ENCODE assay signal across 8 cellular contexts in the genomic region with DNA sequence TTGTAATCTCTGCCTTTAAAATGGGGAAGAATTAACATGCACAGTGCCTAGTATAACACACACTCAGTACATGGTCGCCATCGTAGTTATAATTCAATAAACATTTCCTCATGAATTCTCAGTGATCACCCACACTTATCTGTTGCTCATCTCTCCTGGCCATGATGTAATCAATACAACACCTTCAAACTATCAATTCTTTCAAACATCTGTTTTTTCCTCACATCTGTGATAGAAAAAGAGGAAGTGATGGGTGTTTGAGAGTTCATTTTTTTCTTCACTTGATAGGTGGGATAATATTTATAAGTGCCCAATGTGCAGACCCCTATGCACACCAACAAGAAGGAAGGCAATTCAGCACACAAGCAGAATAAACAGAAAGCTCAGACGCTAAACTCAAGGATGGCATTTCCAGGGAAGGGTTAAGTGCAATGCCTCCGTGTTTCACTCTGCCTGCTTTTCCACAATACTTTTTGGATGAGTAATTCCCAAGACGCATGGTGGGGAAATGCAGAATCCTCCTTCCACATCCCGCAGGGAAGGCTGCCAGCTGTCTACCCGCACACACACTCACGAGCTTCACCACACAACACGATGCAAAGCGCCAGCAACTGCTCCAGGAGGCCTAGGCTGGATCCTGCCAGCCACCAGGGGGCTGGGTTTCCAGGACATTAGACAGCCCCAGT.
A peak's percentile ranks its signal among the peaks of the same experiment; 100 is the strongest.
DNase-seq lines count a peak whose midpoint lies in the region; ATAC-seq, FAIRE-seq and TF ChIP-seq lines count a peak whose summit lies in the region.

No MANE protein-coding gene starts in this region.

- TF ChIP-seq CTCF in GM23338 (conservative IDR thresholded peaks at IDR 0.05; ENCODE audit: low read depth in 2 of 2) = peak; percentile 45 to 50
- no peak; the same call in 1 of the 2 replicates for TF ChIP-seq CTCF in RWPE1 (conservative IDR thresholded peaks at IDR 0.05; ENCODE audit: low read depth)
- peak; percentile 79 for TF ChIP-seq CTCF in fibroblast of mammary gland (conservative IDR thresholded peaks at IDR 0.05; ENCODE audit: control insufficient read depth, insufficient read depth, low read depth, low read length)
- TF ChIP-seq CTCF in pancreas (IDR thresholded peaks at IDR 0.05) = no peak

- CTCF ChIA-PET in RWPE1 (lab: Yijun Ruan, JAX) = interaction anchor here (0.6 to 0.7 kb wide), 3 partner anchors 31 to 158 kb away, joined by 3 to 6 read pairs (median 3); no protein-coding TSS in a partner anchor

- DNase-seq in GM23338 (ENCODE audit: low spot score) (peak; percentile 59), RWPE1 (ENCODE audit: low spot score) (peak; percentile 82), fibroblast of mammary gland (ENCODE audit: low read depth) (peak; percentile 100), pancreas (peak in 1 of 6 donors; percentile 18), NK-92 (lab: John Stamatoyannopoulos, UW; ENCODE audit: unreplicated experiment) (no peak)
- DNase-seq in stimulated activated naive CD4-positive, alpha-beta T cell treated with Interleukin-2 at 50 U/mL for 16 hours (lab: John Stamatoyannopoulos, UW) = no peak

- no peaks in the 10 kb centered on the region for H3K79me2 ChIP-seq in GM23338 (replicated peaks; ENCODE audit: insufficient read depth)

- intact Hi-C loops in pancreas (cut with DNase I) = loop anchor here in 2 of 3 donors (10.0 kb wide), 2 partner anchors 76 to 166 kb away; no protein-coding TSS in a partner anchor

- H3K27ac ChIP-seq in GM23338 (ENCODE audit: low read depth) = no peak overlapping the region
- H3K27ac ChIP-seq in RWPE1 = peak overlapping the region; percentile 66
- H3K27ac ChIP-seq in pancreas = no peak overlapping the region

- FAIRE-seq in pancreas (lab: Jason Lieb, UNC) = no peak

- H3K27me3 Mint-ChIP-seq in GM23338 (ENCODE audit: insufficient read depth, low read depth, poor library complexity) = no peaks in the 10 kb centered on the region

- H3K9me2 ChIP-seq in GM23338 (ENCODE audit: insufficient read depth) = 0 out of 2 replicates have a peak, but pooled peaks cover 5% of the 10 kb centered on the region

- peaks cover 3% of the 10 kb centered on the region; the same call in 1 of the 3 replicates for H3K36me3 Mint-ChIP-seq in GM23338 (ENCODE audit: low read depth)

- H3F3A ChIP-seq in GM23338 (replicated peaks; ENCODE audit: low read depth) = no peaks in the 10 kb centered on the region

- no peaks in the 10 kb centered on the region for H3K4me1 ChIP-seq in GM23338 (ENCODE audit: insufficient read depth)
- peaks cover 0 to 4% (median 0%) of the 10 kb centered on the region in 3 donors for H3K4me1 ChIP-seq in pancreas

- 67 to 70% methylated on average over 10 of the region's 10 CpGs for WGBS in pancreas, 2 donors

- no peaks in the 10 kb centered on the region; the same call in 2 of the 3 replicates for H3K9me3 Mint-ChIP-seq in GM23338

- H3K27me3 ChIP-seq in GM23338 (ENCODE audit: insufficient read depth) (no peaks in the 10 kb centered on the region), pancreas (no peaks in the 10 kb centered on the region)

- no peaks in the 10 kb centered on the region for H3K9me3 ChIP-seq in pancreas

- no peak overlapping the region for H2AFZ ChIP-seq in GM23338

- no peak overlapping the region for H3K27ac Mint-ChIP-seq in GM23338

- H3K36me3 ChIP-seq in GM23338 (ENCODE audit: insufficient read depth) (no peaks in the 10 kb centered on the region), pancreas (no peaks in the 10 kb centered on the region)

- H3K4me3 Mint-ChIP-seq in GM23338 = no peak overlapping the region

- ATAC-seq in GM23338 = peak; percentile 80
- ATAC-seq in pancreas = peak in 3 of 4 donors; percentile 24 to 44 (median 33)
- ATAC-seq in HG03354 (IDR thresholded peaks at IDR 0.05; ENCODE audit: poor library complexity, severe bottlenecking, unreplicated experiment) = no peak
- ATAC-seq in HG03442 (IDR thresholded peaks at IDR 0.05; ENCODE audit: unreplicated experiment) = no peak

- no peak overlapping the region for H3K4me2 ChIP-seq in GM23338

- no peaks in the 10 kb centered on the region for H4K20me1 ChIP-seq in GM23338 (replicated peaks; ENCODE audit: insufficient read depth)

- H3K4me3 ChIP-seq in GM23338 = no peak overlapping the region
- H3K4me3 ChIP-seq in fibroblast of mammary gland (ENCODE audit: control insufficient read depth, low read depth, low read length) = no peak overlapping the region
- no peak overlapping the region for H3K4me3 ChIP-seq in pancreas

- peaks cover 11% of the 10 kb centered on the region; the same call in 2 of the 3 replicates for H3K4me1 Mint-ChIP-seq in GM23338

- POLR2A ChIA-PET in RWPE1 (lab: Yijun Ruan, JAX; ENCODE audit: low non-redundant PET) = no interaction called here

TF ChIP-seq in GM23338, 12 proteins besides CTCF, POLR2A, EP300 and RAD21:
- TF ChIP-seq, protein P1, sequence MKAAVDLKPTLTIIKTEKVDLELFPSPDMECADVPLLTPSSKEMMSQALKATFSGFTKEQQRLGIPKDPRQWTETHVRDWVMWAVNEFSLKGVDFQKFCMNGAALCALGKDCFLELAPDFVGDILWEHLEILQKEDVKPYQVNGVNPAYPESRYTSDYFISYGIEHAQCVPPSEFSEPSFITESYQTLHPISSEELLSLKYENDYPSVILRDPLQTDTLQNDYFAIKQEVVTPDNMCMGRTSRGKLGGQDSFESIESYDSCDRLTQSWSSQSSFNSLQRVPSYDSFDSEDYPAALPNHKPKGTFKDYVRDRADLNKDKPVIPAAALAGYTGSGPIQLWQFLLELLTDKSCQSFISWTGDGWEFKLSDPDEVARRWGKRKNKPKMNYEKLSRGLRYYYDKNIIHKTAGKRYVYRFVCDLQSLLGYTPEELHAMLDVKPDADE (IDR thresholded peaks at IDR 0.05) = no peak
- TF ChIP-seq REST (IDR thresholded peaks at IDR 0.05; ENCODE audit: unreplicated experiment) (no peak), STAT1 (IDR thresholded peaks at IDR 0.05; ENCODE audit: unreplicated experiment) (no peak), NANOG (IDR thresholded peaks at IDR 0.05; ENCODE audit: borderline replicate concordance) (no peak), POLR2AphosphoS5 (IDR thresholded peaks at IDR 0.05; ENCODE audit: low read depth) (no peak), EZH2phosphoT487 (IDR thresholded peaks at IDR 0.05; ENCODE audit: unreplicated experiment) (no peak)

Comparison
In these comparisons a context has a peak if more than half of its experiments do, and no peak if none do; other contexts are left out.
1. ATAC-seq: peak in GM23338 (single experiment) and pancreas (3 of 4); none in HG03354 (single experiment) and HG03442 (single experiment).
2. DNase-seq: peak in GM23338 (single experiment), RWPE1 (single experiment) and fibroblast of mammary gland (single experiment); none in NK-92 (single experiment) and stimulated activated naive CD4-positive, alpha-beta T cell treated with Interleukin-2 at 50 U/mL for 16 hours (single experiment).
3. CTCF ChIP-seq: peak in GM23338 (2 of 2) and fibroblast of mammary gland (single experiment); none in RWPE1 (single experiment) and pancreas (0 of 4).